10 cellular contexts compared by ENCODE assay signal in the genomic region with DNA sequence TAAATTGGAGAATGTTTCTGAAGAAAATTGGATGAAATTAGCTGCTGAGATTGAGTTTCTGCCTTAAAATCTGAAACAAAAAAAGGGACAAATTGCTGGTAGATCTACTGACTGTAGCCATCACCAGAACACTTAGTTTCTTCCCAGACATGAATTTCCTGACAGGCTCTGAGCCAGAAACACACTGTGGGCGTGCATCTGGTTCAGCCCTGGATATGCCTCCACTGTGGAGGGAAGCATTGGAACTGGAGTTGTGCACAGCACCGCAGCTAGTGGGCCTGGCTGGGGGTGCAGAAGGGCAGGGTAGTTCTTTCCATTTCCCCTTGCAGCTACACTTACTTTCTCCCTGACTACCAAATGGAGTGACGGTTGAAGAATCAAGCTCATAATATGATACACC. TPM values are rescaled to one million over a fixed set of nuclear protein-coding genes. Genes with fewer than 3 reads are reported as not detected.
"Had no signal": no experiment of that assay in that cellular context is flagged by ENCODE, and none has a peak within 500 bp of the region (broad histone marks: within the 10 kb centered on the region; RNA-seq: fewer than 3 reads in every experiment).

No MANE protein-coding gene starts in this region.

- H3K27ac ChIP-seq: breast epithelium, foreskin keratinocyte, ovary, stomach had no signal

- H3K4me3 ChIP-seq: breast epithelium, ovary, stomach had no signal

- H3K27me3 ChIP-seq: breast epithelium, foreskin keratinocyte, ovary, stomach had no signal

- H3K4me3 Mint-ChIP-seq: activated B cell treated with CpG ODN at 0.5 μM for 24 hours; activated CD4-positive, alpha-beta T cell treated with anti-CD3 and anti-CD28 coated beads, Interleukin-2, amount 10 ng/mL, durations not matched to agents 7 days and 5 days; T-helper 1 cell treated with Interleukin-12 subunit alpha and Interleukin-12 subunit beta and Interleukin-4 antibody, amounts not matched to agents 30 μg/mL and 1 μg/mL, for 36 hours had no signal

- H3K9me3 ChIP-seq: ovary had no signal

- H3K36me3 ChIP-seq: breast epithelium, ovary had no signal

- ATAC-seq: foreskin keratinocyte had no signal

- H3K27me3 Mint-ChIP-seq: activated B cell treated with CpG ODN at 0.5 μM for 24 hours; activated CD4-positive, alpha-beta T cell treated with anti-CD3 and anti-CD28 coated beads, Interleukin-2, amount 10 ng/mL, durations not matched to agents 7 days and 5 days had no signal

- DNase-seq: activated B cell treated with CpG ODN at 0.5 μM for 24 hours; activated CD4-positive, alpha-beta T cell treated with anti-CD3 and anti-CD28 coated beads, Interleukin-2, amount 10 ng/mL, durations not matched to agents 7 days and 5 days; activated effector memory CD4-positive, alpha-beta T cell treated with Interleukin-2 at 50 U/mL for 16 hours; aorta; foreskin keratinocyte; ovary; stimulated activated CD4-positive, alpha-beta T cell treated with anti-CD3 and anti-CD28 coated beads, Interleukin-4, amount 100 ng/mL, for 1 hour; stomach had no signal

- H3K4me1 ChIP-seq: breast epithelium, foreskin keratinocyte, stomach had no signal

- H3K27ac Mint-ChIP-seq: activated B cell treated with CpG ODN at 0.5 μM for 24 hours; activated CD4-positive, alpha-beta T cell treated with anti-CD3 and anti-CD28 coated beads, Interleukin-2, amount 10 ng/mL, durations not matched to agents 7 days and 5 days; T-helper 1 cell treated with Interleukin-12 subunit alpha and Interleukin-12 subunit beta and Interleukin-4 antibody, amounts not matched to agents 30 μg/mL and 1 μg/mL, for 36 hours had no signal

RNA-seq across cellular contexts. Expression of gene GPR19, which starts 53.1 kb away (rescaled TPM):
- total RNA-seq: activated B cell treated with CpG ODN at 0.5 μM for 24 hours had no signal
